In genomic region chr17:64368277-64368676, GRCh38 we compare ENCODE assay signal across 1 cellular context.
A peak's percentile ranks its signal among the peaks of the same experiment; 100 is the strongest.
TF ChIP-seq lines count a peak whose summit lies in the region.

No MANE protein-coding gene starts in this region.

TF ChIP-seq in HepG2, 621 proteins besides CTCF, POLR2A, EP300 and RAD21:
- TF ChIP-seq TERF1 (CRISPR knock-in tag; IDR thresholded peaks at IDR 0.05) = no peak
- TF ChIP-seq PAXIP1 (CRISPR knock-in tag; conservative IDR thresholded peaks at IDR 0.05) = no peak
- TF ChIP-seq HNRNPH1 (optimal IDR thresholded peaks at IDR 0.05; ENCODE audit: low read depth, low read length) = no peak
- no peak for TF ChIP-seq LRRFIP1 (CRISPR knock-in tag; conservative IDR thresholded peaks at IDR 0.05)
- TF ChIP-seq ZMYM2 (CRISPR knock-in tag; IDR thresholded peaks at IDR 0.05) = 0 out of 2 replicates have a peak, but pooled peaks have one; percentile 1
- peak; percentile 86 for TF ChIP-seq ZNF629 (CRISPR knock-in tag; conservative IDR thresholded peaks at IDR 0.05)
